Comparison of ENCODE assay signal across 29 cellular contexts in the genomic region with DNA sequence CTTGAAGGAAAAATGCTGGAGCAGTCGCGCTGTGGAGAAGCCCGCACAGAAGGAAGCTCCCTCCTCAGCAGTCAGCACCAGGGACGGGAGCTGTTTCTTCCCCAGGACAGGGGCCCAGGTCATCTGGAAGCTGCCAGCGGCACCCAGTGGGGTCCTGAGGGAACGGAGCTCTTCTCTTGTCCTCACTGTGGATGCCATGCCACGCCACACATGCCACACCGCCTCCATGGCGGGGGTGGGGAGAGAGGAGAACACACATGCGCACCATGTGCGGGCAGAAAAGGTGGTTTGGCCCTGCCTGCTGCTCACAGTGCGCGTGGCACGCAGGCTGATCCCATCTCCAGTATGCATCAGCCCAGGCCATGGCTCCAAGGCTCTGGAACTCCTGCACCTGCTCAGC. TPM values are rescaled to one million over a fixed set of nuclear protein-coding genes. Genes with fewer than 3 reads are reported as not detected.
A peak's percentile ranks its signal among the peaks of the same experiment; 100 is the strongest.
DNase-seq lines count a peak whose midpoint lies in the region; ATAC-seq, FAIRE-seq and TF ChIP-seq lines count a peak whose summit lies in the region.
"Had no signal": no experiment of that assay in that cellular context is flagged by ENCODE, and none has a peak within 500 bp of the region (broad histone marks: within the 10 kb centered on the region; RNA-seq: fewer than 3 reads in every experiment).

No MANE protein-coding gene starts in this region.

- no peaks in the 10 kb centered on the region for H3K4me1 Mint-ChIP-seq in progenitor cell of endocrine pancreas (ENCODE audit: low read depth)
- H3K4me1 Mint-ChIP-seq in activated T-cell treated with anti-CD3 and anti-CD28 coated beads, Interleukin-2, amount 50 U/mL, for 72 hours (ENCODE audit: low read depth) = no peaks in the 10 kb centered on the region
- no peaks in the 10 kb centered on the region for H3K4me1 Mint-ChIP-seq in T-helper 2 cell treated with Interferon-gamma antibody and Interleukin-4, amounts not matched to agents 5 μg/mL and 100 μg/mL, for 36 hours (ENCODE audit: low read depth)
- H3K4me1 Mint-ChIP-seq: brain, nephron, T-cell had no signal

- SMC1A ChIA-PET in GM12878 (lab: Charles Lee; ENCODE audit: uncharacterized antibody, unreplicated experiment) = interaction anchor here (1.6 kb wide), 1 partner anchor 87 kb away, joined by 4 read pairs; the partner anchor contains the start of gene ZNF354A

- H3K27ac Mint-ChIP-seq in progenitor cell of endocrine pancreas = no peak overlapping the region
- no peak overlapping the region for H3K27ac Mint-ChIP-seq in activated T-cell treated with anti-CD3 and anti-CD28 coated beads, Interleukin-2, amount 50 U/mL, for 72 hours
- no peak overlapping the region for H3K27ac Mint-ChIP-seq in T-helper 2 cell treated with Interferon-gamma antibody and Interleukin-4, amounts not matched to agents 5 μg/mL and 100 μg/mL, for 36 hours
- H3K27ac Mint-ChIP-seq: activated CD8-positive, alpha-beta T cell treated with anti-CD3 and anti-CD28 coated beads, Interleukin-2, amount 10 ng/mL, durations not matched to agents 7 days and 5 days; brain; nephron; T-cell had no signal

- DNase-seq in H4 (ENCODE audit: low spot score) (peak; percentile 61), NCI-H526 (lab: John Stamatoyannopoulos, UW) (peak; percentile 76 to 87), GM12878 (ENCODE audit: low read depth, low spot score) (no peak), progenitor cell of endocrine pancreas (ENCODE audit: low spot score, unreplicated experiment) (no peak), BE2C (no peak)
- DNase-seq in activated T-cell treated with anti-CD3 and anti-CD28 coated beads, Interleukin-2, amount 50 U/mL, for 72 hours = no peak
- DNase-seq in T-helper 2 cell treated with Interferon-gamma antibody and Interleukin-4, amounts not matched to agents 5 μg/mL and 100 μg/mL, for 36 hours (ENCODE audit: low spot score) = no peak
- DNase-seq: activated CD8-positive, alpha-beta T cell treated with anti-CD3 and anti-CD28 coated beads, Interleukin-2, amount 10 ng/mL, durations not matched to agents 7 days and 5 days; effector CD4-positive, alpha-beta T cell; erythroblast; foreskin keratinocyte; GM23248; hippocampal formation; NCI-H187 treated with DMSO at 0.1 percent for 48 hours; NCI-H226; NCI-H82; ovary; SHP77; spleen; stimulated activated CD4-positive, alpha-beta T cell treated with anti-CD3 and anti-CD28 coated beads, Interleukin-4, amount 100 ng/mL, for 1 hour; stimulated activated naive CD4-positive, alpha-beta T cell treated with Interleukin-2 at 50 U/mL for 16 hours; T-cell; testis had no signal

- H3K4me2 ChIP-seq in GM12878 (ENCODE audit: control insufficient read depth, insufficient read depth) = no peak overlapping the region

- peaks cover 18% of the 10 kb centered on the region for H3K27me3 Mint-ChIP-seq in progenitor cell of endocrine pancreas
- H3K27me3 Mint-ChIP-seq in activated T-cell treated with anti-CD3 and anti-CD28 coated beads, Interleukin-2, amount 50 U/mL, for 72 hours (ENCODE audit: low read depth) = no peaks in the 10 kb centered on the region
- no peaks in the 10 kb centered on the region for H3K27me3 Mint-ChIP-seq in T-helper 2 cell treated with Interferon-gamma antibody and Interleukin-4, amounts not matched to agents 5 μg/mL and 100 μg/mL, for 36 hours (ENCODE audit: low read depth)

- no peak for TF ChIP-seq RAD21 in GM12878 (IDR thresholded peaks at IDR 0.05; ENCODE audit: insufficient read depth, low read depth, low read length)

- TF ChIP-seq CTCF in GM12878 (IDR thresholded peaks at IDR 0.05 in 2 of 3, conservative IDR thresholded peaks at IDR 0.05 in 1 of 3; ENCODE audit: control insufficient read depth in 2 of 3, extremely low read depth in 1 of 3, insufficient read depth in 1 of 3, low read depth in 3 of 3, low read length in 3 of 3) (no peak), progenitor cell of endocrine pancreas (IDR thresholded peaks at IDR 0.05; ENCODE audit: unreplicated experiment) (peak; percentile 11), BE2C (IDR thresholded peaks at IDR 0.05; ENCODE audit: low read depth, low read length) (no peak)

- TF ChIP-seq EP300 in GM12878 (IDR thresholded peaks at IDR 0.05; ENCODE audit: borderline replicate concordance in 1 of 2, control insufficient read depth in 1 of 2, low read depth in 2 of 2, low read length in 2 of 2) = no peak

- no peak overlapping the region for H2AFZ ChIP-seq in GM12878 (ENCODE audit: control insufficient read depth, low read depth, low read length)
- H2AFZ ChIP-seq: GM23248 had no signal

- no peaks in the 10 kb centered on the region for H3K36me3 ChIP-seq in GM12878 (ENCODE audit: control insufficient read depth in 2 of 2, insufficient read depth in 2 of 2, low read length in 1 of 2)
- peaks cover 24% of the 10 kb centered on the region for H3K36me3 ChIP-seq in BE2C
- H3K36me3 ChIP-seq: ovary, right atrium auricular region, spleen, vagina had no signal

- RAD21 ChIA-PET in GM12878 (lab: Charles Lee; ENCODE audit: unreplicated experiment) = no interaction called here

- H3K9me3 ChIP-seq in GM12878 (replicated peaks; ENCODE audit: control insufficient read depth, insufficient read depth, low read length) (no peaks in the 10 kb centered on the region; the same call in 2 of the 3 replicates), BE2C (no peaks in the 10 kb centered on the region; the same call in 1 of the 2 replicates)
- H3K9me3 ChIP-seq: ovary, right atrium auricular region, spleen, testis, vagina had no signal

- POLR2A ChIA-PET in GM12878 (lab: Charles Lee) = interaction anchor here (0.8 kb wide), 1 partner anchor 10 kb away, joined by 3 read pairs; no protein-coding TSS in a partner anchor

- no peaks in the 10 kb centered on the region for H3K4me1 ChIP-seq in GM12878 (ENCODE audit: control insufficient read depth, insufficient read depth, low read length)
- H3K4me1 ChIP-seq in BE2C = no peaks in the 10 kb centered on the region
- H3K4me1 ChIP-seq: foreskin keratinocyte, right atrium auricular region, spleen, testis, vagina had no signal

- peaks cover 7% of the 10 kb centered on the region for H3K9me3 Mint-ChIP-seq in progenitor cell of endocrine pancreas (ENCODE audit: low read depth)
- H3K9me3 Mint-ChIP-seq in activated T-cell treated with anti-CD3 and anti-CD28 coated beads, Interleukin-2, amount 50 U/mL, for 72 hours = no peaks in the 10 kb centered on the region
- H3K9me3 Mint-ChIP-seq in T-helper 2 cell treated with Interferon-gamma antibody and Interleukin-4, amounts not matched to agents 5 μg/mL and 100 μg/mL, for 36 hours = peaks cover 4% of the 10 kb centered on the region
- H3K9me3 Mint-ChIP-seq: T-cell had no signal

- no peak overlapping the region for H3K9ac ChIP-seq in GM12878 (ENCODE audit: control insufficient read depth, insufficient read depth, low read length)
- H3K9ac ChIP-seq: GM23248 had no signal

- 56% methylated on average over 14 of the region's 14 CpGs for WGBS in GM12878 (ENCODE audit: insufficient coverage, insufficient replicate concordance, low lambda C conversion rate, missing lambda C conversion rate)

- H3K36me3 Mint-ChIP-seq in progenitor cell of endocrine pancreas (ENCODE audit: insufficient read depth) = no peaks in the 10 kb centered on the region
- no peaks in the 10 kb centered on the region for H3K36me3 Mint-ChIP-seq in activated T-cell treated with anti-CD3 and anti-CD28 coated beads, Interleukin-2, amount 50 U/mL, for 72 hours (ENCODE audit: insufficient read depth in 2 of 2)
- no peaks in the 10 kb centered on the region for H3K36me3 Mint-ChIP-seq in T-helper 2 cell treated with Interferon-gamma antibody and Interleukin-4, amounts not matched to agents 5 μg/mL and 100 μg/mL, for 36 hours (ENCODE audit: low read depth)
- H3K36me3 Mint-ChIP-seq: brain, T-cell had no signal

- in situ Hi-C loops in GM12878 (cut with MboI) = no loop called here

- H3K27me3 ChIP-seq in GM12878 (replicated peaks in 1 of 2; ENCODE audit: control insufficient read depth in 2 of 2, insufficient read depth in 2 of 2, low read length in 1 of 2) (no peaks in the 10 kb centered on the region), BE2C (no peaks in the 10 kb centered on the region)
- H3K27me3 ChIP-seq: foreskin keratinocyte, ovary, right atrium auricular region, spleen, testis, vagina had no signal

- no peaks in the 10 kb centered on the region for H3K79me2 ChIP-seq in GM12878 (ENCODE audit: control insufficient read depth, insufficient read depth, low read length)

- peak; percentile 22; the same call in 2 of the 3 replicates for ATAC-seq in GM12878
- no peak for ATAC-seq in activated T-cell treated with anti-CD3 and anti-CD28 coated beads, Interleukin-2, amount 50 U/mL, for 72 hours (replicated peaks in 1 of 2)
- ATAC-seq: activated CD8-positive, alpha-beta T cell treated with anti-CD3 and anti-CD28 coated beads, Interleukin-2, amount 10 ng/mL, durations not matched to agents 7 days and 5 days; foreskin keratinocyte; T-cell had no signal

- BruUV-seq in GM12878 (replicated peaks; lab: Mats Ljungman, UMichigan) = no TSS peak

- H3K4me3 ChIP-seq in GM12878 (no peak overlapping the region), BE2C (ENCODE audit: low read depth, low read length) (no peak overlapping the region)
- H3K4me3 ChIP-seq: GM23248, ovary, right atrium auricular region, spleen, testis, vagina had no signal

- no peaks in the 10 kb centered on the region for H4K20me1 ChIP-seq in GM12878 (ENCODE audit: control insufficient read depth, insufficient read depth)

- H3K4me3 Mint-ChIP-seq in progenitor cell of endocrine pancreas (ENCODE audit: low read depth) = no peak overlapping the region
- H3K4me3 Mint-ChIP-seq in activated T-cell treated with anti-CD3 and anti-CD28 coated beads, Interleukin-2, amount 50 U/mL, for 72 hours = no peak overlapping the region
- no peak overlapping the region for H3K4me3 Mint-ChIP-seq in T-helper 2 cell treated with Interferon-gamma antibody and Interleukin-4, amounts not matched to agents 5 μg/mL and 100 μg/mL, for 36 hours
- H3K4me3 Mint-ChIP-seq: activated CD8-positive, alpha-beta T cell treated with anti-CD3 and anti-CD28 coated beads, Interleukin-2, amount 10 ng/mL, durations not matched to agents 7 days and 5 days; brain; nephron; T-cell had no signal

- CTCF ChIA-PET in GM12878 (lab: Yijun Ruan, JAX) = interaction anchor here (0.5 kb wide), 1 partner anchor 231 kb away, joined by 3 read pairs; no protein-coding TSS in a partner anchor

- no peak overlapping the region for H3K27ac ChIP-seq in GM12878 (ENCODE audit: control insufficient read depth, insufficient read depth)
- H3K27ac ChIP-seq: foreskin keratinocyte, GM23248, ovary, right atrium auricular region, spleen, testis, vagina had no signal

- no peak for TF ChIP-seq POLR2A in GM12878 (IDR thresholded peaks at IDR 0.05; ENCODE audit: low read depth, low read length)

- intact Hi-C loops in GM12878 (cut with micrococcal nuclease; ENCODE audit: unreplicated experiment) = no loop called here

- no peak for FAIRE-seq in GM12878 (lab: Jason Lieb, UNC)
- FAIRE-seq: G401.6, GM18507 had no signal

RNA-seq across cellular contexts. Expression of gene ZNF354B, which starts 41.7 kb away (rescaled TPM):
- 4.8 and 7.8 TPM in 2 replicates for total RNA-seq in H4 (2014; rRNA removed; shearing (Covaris generic))
- total RNA-seq in GM12878 (2013; cell fraction: nucleolus; rRNA removed) = 60.7 and 65.8 TPM in 2 replicates
- total RNA-seq in GM12878 (2014; rRNA removed) (4.5 and 4.9 TPM in 2 replicates), GM12878 (2014; rRNA removed; fragmentation: Illumina TruSeq; extraction: Trizol) (5.2 and 5.6 TPM in 2 replicates), GM12878 (2021) (5.9 and 7.6 TPM in 2 replicates), progenitor cell of endocrine pancreas (27.2 and 30.9 TPM in 2 replicates)
- 1.7 TPM for polyA plus RNA-seq in GM12878 (2011; ENCODE audit: low read depth)
- polyA plus RNA-seq in GM12878 (2011; rRNA removed) (11.1 and 17.7 TPM in 2 replicates), GM12878 (2014; fragmentation: Illumina TruSeq; extraction: Trizol) (6.2 and 9.1 TPM in 2 replicates), GM12878 (2014; fragmentation: Nextera tagmentation; extraction: Ambion mirVana) (1 to 10 TPM in 1 of 2 experiments, under 1 TPM in 1; 0.64 to 1.2 TPM), GM12878 (2014; rRNA removed) (5.8 and 6.8 TPM in 2 replicates), GM12878 (2016; fragmentation: Nextera tagmentation; extraction: Ambion mirVana) (1 to 10 TPM; 2.0 TPM)
- 5.9 and 6.2 TPM in 2 replicates for polyA plus RNA-seq in GM12878 (2011; cell fraction: cytosol; rRNA removed)
- 21.0 and 23.6 TPM in 2 replicates for polyA plus RNA-seq in GM12878 (2011; cell fraction: nucleus; rRNA removed)
- polyA plus RNA-seq in GM12878 (2012) = 3.2 and 4.1 TPM in 2 replicates
- 4.8 and 5.7 TPM in 2 replicates for polyA minus RNA-seq in GM12878 (2011; rRNA and poly(A)+ RNA removed)
- polyA minus RNA-seq in GM12878 (2011; cell fraction: cytosol; rRNA and poly(A)+ RNA removed) = 2.0 and 3.5 TPM in 2 replicates
- 7.6 and 17.0 TPM in 2 replicates for polyA minus RNA-seq in GM12878 (2011; cell fraction: nucleus; rRNA and poly(A)+ RNA removed)
- total RNA-seq in activated T-cell treated with anti-CD3 and anti-CD28 coated beads, Interleukin-2, amount 50 U/mL, for 72 hours = 10 to 100 TPM; 12.9 to 13.0 TPM
- 12.0 TPM for polyA plus RNA-seq in BE2C (2012; ENCODE audit: insufficient read depth, insufficient read length, low read depth)

Comparison
In these comparisons a context has a peak if more than half of its experiments do, and no peak if none do; other contexts are left out.
1. DNase-seq: peak in H4 (single experiment) and NCI-H526 (2 of 2); none in GM12878 (single experiment), progenitor cell of endocrine pancreas (single experiment), activated T-cell treated with anti-CD3 and anti-CD28 coated beads, Interleukin-2, amount 50 U/mL, for 72 hours (0 of 2), T-helper 2 cell treated with Interferon-gamma antibody and Interleukin-4, amounts not matched to agents 5 μg/mL and 100 μg/mL, for 36 hours (single experiment) and BE2C (single experiment).